11 cellular contexts compared by ENCODE assay signal in the genomic region with DNA sequence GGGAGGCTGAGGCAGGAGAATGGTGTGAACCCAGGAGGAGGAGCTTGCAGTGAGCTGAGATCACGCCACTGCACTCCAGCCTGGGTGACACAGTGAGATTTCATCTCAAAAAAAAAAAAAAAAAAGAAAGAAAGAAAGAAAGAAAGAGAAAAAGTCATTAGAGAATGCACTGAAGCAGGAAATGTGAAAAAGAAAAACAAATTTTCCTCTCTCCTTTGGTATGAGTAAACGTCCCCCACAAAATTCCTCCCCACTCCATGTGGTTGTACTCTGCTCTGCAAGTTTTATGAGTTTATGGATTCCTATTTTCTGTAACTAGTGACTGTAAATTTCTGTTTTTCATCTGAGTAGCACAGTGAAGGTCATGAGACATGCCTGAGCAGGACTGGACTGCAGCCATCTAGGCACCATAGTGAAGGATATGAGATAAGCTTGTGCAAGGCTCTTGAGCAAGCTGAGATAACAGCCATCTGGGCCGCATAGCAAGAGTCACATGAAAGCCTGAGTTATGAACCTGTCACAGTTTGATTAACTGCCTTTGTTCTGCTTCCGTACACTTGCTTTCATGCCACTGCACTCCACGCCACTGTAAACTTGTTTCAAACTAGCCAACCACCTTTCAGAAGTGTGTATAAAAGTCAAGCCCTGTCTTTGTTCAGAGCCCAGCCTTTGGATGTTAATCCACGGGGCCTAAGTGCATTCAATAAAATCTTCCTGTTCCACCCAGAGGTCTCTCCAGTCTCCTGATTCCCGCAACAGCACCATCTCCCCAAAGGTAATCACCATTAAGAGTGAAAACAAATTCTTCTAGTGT. TPM values are rescaled to one million over a fixed set of nuclear protein-coding genes. Genes with fewer than 3 reads are reported as not detected.
A peak's percentile ranks its signal among the peaks of the same experiment; 100 is the strongest.
DNase-seq lines count a peak whose midpoint lies in the region; ATAC-seq and TF ChIP-seq lines count a peak whose summit lies in the region.
"Had no signal": no experiment of that assay in that cellular context is flagged by ENCODE, and none has a peak within 500 bp of the region (broad histone marks: within the 10 kb centered on the region; RNA-seq: fewer than 3 reads in every experiment).

No MANE protein-coding gene starts in this region.

- no peak overlapping the region for H2BK12ac ChIP-seq in neuronal stem cell (ENCODE audit: low read length)

- H2AK5ac ChIP-seq in neuronal stem cell (ENCODE audit: low read depth, low read length): no peak overlapping the region

- H3K9ac ChIP-seq in neuronal stem cell (ENCODE audit: low read depth, low read length, poor library complexity): no peak overlapping the region

- in situ Hi-C loops in KBM-7 (cut with MboI; ENCODE audit: low pct_unique_long_range_greater_than_20kb, low sequenced_read_pairs): no loop called here

- peak; percentile 95 for ATAC-seq in body of pancreas

- no peak overlapping the region for H2BK15ac ChIP-seq in neuronal stem cell (ENCODE audit: low read length)

- no peak overlapping the region for H2BK5ac ChIP-seq in neuronal stem cell (ENCODE audit: low read length)

- H3K18ac ChIP-seq in neuronal stem cell (ENCODE audit: low read length): no peak overlapping the region

- no peak overlapping the region for H2AFZ ChIP-seq in neuronal stem cell (ENCODE audit: low read length)

- peak; percentile 80 for DNase-seq in AG09309 (ENCODE audit: low read depth)
- peak; percentile 45 for DNase-seq in KBM-7
- DNase-seq in body of pancreas: peak; percentile 91 to 98 (median 96)
- DNase-seq in iris pigment epithelial cell (ENCODE audit: low read depth): peak; percentile 95
- DNase-seq in DMS114 treated with DMSO at 0.1 percent for 48 hours (lab: John Stamatoyannopoulos, UW; ENCODE audit: unreplicated experiment): no peak
- no peak for DNase-seq in neuronal stem cell (ENCODE audit: low spot score)
- DNase-seq in DMS79 (lab: John Stamatoyannopoulos, UW): no peak
- DNase-seq in SW480 (ENCODE audit: low spot score): no peak
- DNase-seq: activated CD8-positive, alpha-beta memory T cell treated with anti-CD3 and anti-CD28 coated beads, Interleukin-2, amount 50 U/mL, for 48 hours; MM.1S had no signal

- H3K79me1 ChIP-seq in neuronal stem cell (ENCODE audit: low read depth, low read length): no peaks in the 10 kb centered on the region

- H3K4me3 ChIP-seq in AG09309 (ENCODE audit: control insufficient read depth, low read depth, low read length) (no peak overlapping the region), body of pancreas (no peak overlapping the region), neuronal stem cell (ENCODE audit: low read length in 2 of 2) (no peak overlapping the region)
- H3K4me3 ChIP-seq: gastrocnemius medialis had no signal

- no peak overlapping the region for H3K4me2 ChIP-seq in neuronal stem cell (ENCODE audit: insufficient read depth, low read length, poor library complexity, severe bottlenecking)

- H3K27ac ChIP-seq in body of pancreas: peak overlapping the region; percentile 18 to 85 (median 79)
- no peak overlapping the region for H3K27ac ChIP-seq in neuronal stem cell (replicated peaks; ENCODE audit: low read length)
- H3K27ac ChIP-seq: gastrocnemius medialis had no signal

- peaks cover 41% of the 10 kb centered on the region for H3K4me1 ChIP-seq in body of pancreas
- H3K4me1 ChIP-seq in neuronal stem cell (ENCODE audit: control insufficient read depth in 2 of 2, insufficient read depth in 1 of 2, low read depth in 1 of 2, low read length in 2 of 2): no peaks in the 10 kb centered on the region
- H3K4me1 ChIP-seq: gastrocnemius medialis had no signal

- no peak overlapping the region for H2BK120ac ChIP-seq in neuronal stem cell (ENCODE audit: low read depth, low read length)

- TF ChIP-seq CTCF in AG09309 (IDR thresholded peaks at IDR 0.05; ENCODE audit: control insufficient read depth, insufficient read depth, low read depth, low read length, missing control alignments): peak; percentile 4
- peak in 2 of 7 experiments; percentile 13 to 25 for TF ChIP-seq CTCF in body of pancreas (IDR thresholded peaks at IDR 0.05)

- intact Hi-C loops in body of pancreas (cut with DNase I): no loop called here

- no peak overlapping the region for H3K14ac ChIP-seq in neuronal stem cell (ENCODE audit: low read length)

- H3K4ac ChIP-seq in neuronal stem cell (ENCODE audit: low read length): no peak overlapping the region

- peak in 2 of 3 donors; percentile 33 to 63 for TF ChIP-seq POLR2A in body of pancreas (IDR thresholded peaks at IDR 0.05)

- H3K27me3 ChIP-seq in body of pancreas: no peaks in the 10 kb centered on the region
- H3K27me3 ChIP-seq in neuronal stem cell (ENCODE audit: control insufficient read depth in 3 of 3, insufficient read depth in 3 of 3, low read depth in 1 of 3, low read length in 3 of 3): peaks cover 0 to 2% (median 0%) of the 10 kb centered on the region in 3 experiments
- H3K27me3 ChIP-seq: gastrocnemius medialis had no signal

- 17% methylated on average over 7 of the region's 7 CpGs for WGBS in body of pancreas, 2 donors
- no CpG with 5 or more reads among the region's 7 CpGs for WGBS in neuronal stem cell (ENCODE audit: extremely low coverage in 2 of 2, insufficient read length in 2 of 2, insufficient replicate concordance in 1 of 2), 2 donors

- no peak overlapping the region for H4K8ac ChIP-seq in neuronal stem cell (ENCODE audit: low read depth, low read length)

- no peak overlapping the region for H4K91ac ChIP-seq in neuronal stem cell (ENCODE audit: low read depth, low read length, poor library complexity)

- H3K23ac ChIP-seq in neuronal stem cell (ENCODE audit: low read depth, low read length, poor library complexity): no peak overlapping the region

- H3K9me3 ChIP-seq in body of pancreas: no peaks in the 10 kb centered on the region
- H3K9me3 ChIP-seq in neuronal stem cell (replicated peaks in 1 of 2; ENCODE audit: control insufficient read depth in 2 of 2, insufficient read depth in 1 of 2, low read depth in 1 of 2, low read length in 2 of 2): peaks cover 0 to 4% of the 10 kb centered on the region in 2 donors
- H3K9me3 ChIP-seq: gastrocnemius medialis had no signal

- H3K36me3 ChIP-seq in body of pancreas (replicated peaks in 1 of 2; ENCODE audit: insufficient read depth in 1 of 2, low read depth in 2 of 2) (no peaks in the 10 kb centered on the region), neuronal stem cell (replicated peaks in 1 of 2; ENCODE audit: control insufficient read depth in 2 of 2, insufficient read depth in 2 of 2, low read length in 2 of 2) (no peaks in the 10 kb centered on the region)
- H3K36me3 ChIP-seq: gastrocnemius medialis had no signal

RNA-seq across cellular contexts. Expression of gene SKA1, which starts 50.2 kb away (rescaled TPM):
- total RNA-seq in body of pancreas: under 1 TPM in 1 of 2 donors, not detected in 1; 0.52 TPM
- polyA plus RNA-seq in neuronal stem cell (2013, experiment 1 of 2): 22.5 TPM
- polyA plus RNA-seq in neuronal stem cell (2013, experiment 2 of 2): 24.1 TPM

Comparison
In these comparisons a context has a peak if more than half of its experiments do, and no peak if none do; other contexts are left out.
1. DNase-seq: peak in AG09309 (single experiment), KBM-7 (single experiment), body of pancreas (4 of 4) and iris pigment epithelial cell (single experiment); none in DMS114 treated with DMSO at 0.1 percent for 48 hours (single experiment), neuronal stem cell (single experiment), DMS79 (single experiment) and SW480 (single experiment).